In the genomic region with DNA sequence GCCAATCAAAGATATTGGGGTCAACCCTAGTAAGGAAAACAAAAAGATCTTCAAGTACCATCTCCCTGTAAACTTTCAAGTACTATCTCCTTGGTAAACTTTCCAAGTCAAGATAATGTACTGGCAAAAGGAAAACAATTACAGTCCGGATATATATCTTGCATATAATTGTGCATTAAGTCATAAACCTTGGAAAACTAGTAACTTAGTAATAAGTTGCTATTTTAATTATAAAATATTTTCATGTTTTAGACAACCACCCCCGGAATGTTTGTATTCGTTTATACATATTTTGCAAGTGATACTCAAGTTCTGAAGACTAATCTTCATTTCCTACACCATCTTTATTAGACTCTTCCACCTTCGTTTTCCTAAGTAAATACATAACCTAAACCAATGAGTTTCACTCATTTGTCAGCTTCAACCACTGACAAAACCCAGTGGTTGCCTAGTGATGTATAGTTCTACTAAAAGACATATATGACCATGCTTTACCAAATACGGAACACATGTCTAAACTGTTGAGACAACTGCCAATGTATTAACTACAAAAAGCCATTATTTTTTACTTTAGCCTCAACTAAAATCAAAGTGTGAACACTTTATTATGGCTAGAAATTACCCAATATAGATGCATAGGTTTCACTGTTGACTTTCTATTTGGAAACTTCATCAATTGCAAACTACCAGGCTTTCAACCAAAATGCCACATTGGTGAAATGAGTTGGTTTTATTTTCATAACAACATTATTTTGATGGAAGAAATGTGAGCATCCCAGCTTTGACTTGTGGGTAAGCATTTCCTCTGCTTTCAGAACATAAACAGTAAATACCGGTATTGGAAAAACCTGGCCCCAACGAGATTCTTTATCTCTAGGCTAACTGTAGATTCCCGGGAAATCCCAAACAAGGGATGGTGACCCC, we compare ENCODE assay signal across 8 cellular contexts. TPM values are rescaled to one million over a fixed set of nuclear protein-coding genes. Genes with fewer than 3 reads are reported as not detected.
A peak's percentile ranks its signal among the peaks of the same experiment; 100 is the strongest.
DNase-seq lines count a peak whose midpoint lies in the region; ATAC-seq, FAIRE-seq and TF ChIP-seq lines count a peak whose summit lies in the region.

No MANE protein-coding gene starts in this region.

- H3K9me3 ChIP-seq in kidney (ENCODE audit: control insufficient read depth in 1 of 2, low read length in 2 of 2) (no peaks in the 10 kb centered on the region), suprapubic skin (no peaks in the 10 kb centered on the region)

- H3K4me3 Mint-ChIP-seq in T-helper 1 cell treated with Interleukin-12 subunit alpha and Interleukin-12 subunit beta and Interleukin-4 antibody, amounts not matched to agents 30 μg/mL and 1 μg/mL, for 36 hours, result peak overlapping the region; percentile 96
- H3K4me3 Mint-ChIP-seq in activated T-helper 2 cell treated with anti-CD3 and anti-CD28 coated beads, Interferon-gamma antibody, Interleukin-2, Interleukin-4, amounts not matched to agents 10 μg/mL and 5 μg/mL and 100 μg/mL, durations not matched to agents 14 hours and 24 hours and 36 hours (ENCODE audit: low read depth), result peak overlapping the region; percentile 95

- H3K9me3 Mint-ChIP-seq in T-helper 1 cell treated with Interleukin-12 subunit alpha and Interleukin-12 subunit beta and Interleukin-4 antibody, amounts not matched to agents 30 μg/mL and 1 μg/mL, for 36 hours, result peaks cover under 1% of the 10 kb centered on the region
- no peaks in the 10 kb centered on the region for H3K9me3 Mint-ChIP-seq in activated T-helper 2 cell treated with anti-CD3 and anti-CD28 coated beads, Interferon-gamma antibody, Interleukin-2, Interleukin-4, amounts not matched to agents 10 μg/mL and 5 μg/mL and 100 μg/mL, durations not matched to agents 14 hours and 24 hours and 36 hours

- H3K27me3 ChIP-seq in suprapubic skin, result peaks cover 20% of the 10 kb centered on the region

- TF ChIP-seq EP300 in suprapubic skin (IDR thresholded peaks at IDR 0.05), result no peak

- intact Hi-C loops in activated T-helper 2 cell treated with anti-CD3 and anti-CD28 coated beads, Interferon-gamma antibody, Interleukin-2, Interleukin-4, amounts not matched to agents 10 μg/mL and 5 μg/mL and 100 μg/mL, durations not matched to agents 14 hours and 24 hours and 36 hours (cut with micrococcal nuclease), result loop anchor here (1.0 to 10.0 kb wide), 4 partner anchors 10 to 986 kb away; a partner anchor contains a TSS
- intact Hi-C loops in kidney (cut with DNase I), result no loop called here

- no peaks in the 10 kb centered on the region for H3K4me1 ChIP-seq in kidney (ENCODE audit: control insufficient read depth in 1 of 2, insufficient read depth in 1 of 2, low read depth in 1 of 2, low read length in 2 of 2)
- peaks cover 24% of the 10 kb centered on the region for H3K4me1 ChIP-seq in suprapubic skin

- ATAC-seq in HG03565 (IDR thresholded peaks at IDR 0.05; ENCODE audit: unreplicated experiment), result no peak

- WGBS in suprapubic skin, result 44% methylated on average over 8 of the region's 8 CpGs

- H3K27me3 Mint-ChIP-seq in T-helper 1 cell treated with Interleukin-12 subunit alpha and Interleukin-12 subunit beta and Interleukin-4 antibody, amounts not matched to agents 30 μg/mL and 1 μg/mL, for 36 hours (ENCODE audit: low read depth), result peaks cover 42% of the 10 kb centered on the region
- peaks cover 27% of the 10 kb centered on the region for H3K27me3 Mint-ChIP-seq in activated T-helper 2 cell treated with anti-CD3 and anti-CD28 coated beads, Interferon-gamma antibody, Interleukin-2, Interleukin-4, amounts not matched to agents 10 μg/mL and 5 μg/mL and 100 μg/mL, durations not matched to agents 14 hours and 24 hours and 36 hours (ENCODE audit: low read depth)

- H3K27ac Mint-ChIP-seq in T-helper 1 cell treated with Interleukin-12 subunit alpha and Interleukin-12 subunit beta and Interleukin-4 antibody, amounts not matched to agents 30 μg/mL and 1 μg/mL, for 36 hours, result peak overlapping the region; percentile 94
- H3K27ac Mint-ChIP-seq in activated T-helper 2 cell treated with anti-CD3 and anti-CD28 coated beads, Interferon-gamma antibody, Interleukin-2, Interleukin-4, amounts not matched to agents 10 μg/mL and 5 μg/mL and 100 μg/mL, durations not matched to agents 14 hours and 24 hours and 36 hours, result peak overlapping the region; percentile 99

- no peak for DNase-seq in T-helper 1 cell
- DNase-seq in activated T-helper 2 cell treated with anti-CD3 and anti-CD28 coated beads, Interferon-gamma antibody, Interleukin-2, Interleukin-4, amounts not matched to agents 10 μg/mL and 5 μg/mL and 100 μg/mL, durations not matched to agents 14 hours and 24 hours and 36 hours (ENCODE audit: low spot score), result no peak
- DNase-seq in kidney, result no peak
- DNase-seq in suprapubic skin (ENCODE audit: low spot score in 2 of 2), result no peak
- DNase-seq in kidney tubule cell (ENCODE audit: low spot score), result no peak
- DNase-seq in GM13976 (ENCODE audit: low spot score), result no peak

- peak overlapping the region in 1 of 2 donors; percentile 47 for H3K9ac ChIP-seq in kidney (ENCODE audit: low read length in 2 of 2)

- in situ Hi-C loops in GM13976 (cut with MboI; ENCODE audit: low sequenced_read_pairs, unreplicated experiment), result no loop called here

- peaks cover 3% of the 10 kb centered on the region for H3K36me3 Mint-ChIP-seq in T-helper 1 cell treated with Interleukin-12 subunit alpha and Interleukin-12 subunit beta and Interleukin-4 antibody, amounts not matched to agents 30 μg/mL and 1 μg/mL, for 36 hours (ENCODE audit: low read depth)
- peaks cover 3% of the 10 kb centered on the region for H3K36me3 Mint-ChIP-seq in activated T-helper 2 cell treated with anti-CD3 and anti-CD28 coated beads, Interferon-gamma antibody, Interleukin-2, Interleukin-4, amounts not matched to agents 10 μg/mL and 5 μg/mL and 100 μg/mL, durations not matched to agents 14 hours and 24 hours and 36 hours (ENCODE audit: low read depth)

- no peak for FAIRE-seq in kidney (lab: Jason Lieb, UNC)

- no peak for TF ChIP-seq CTCF in kidney (IDR thresholded peaks at IDR 0.05; ENCODE audit: borderline replicate concordance, extremely low read depth, insufficient read depth)
- TF ChIP-seq CTCF in suprapubic skin (IDR thresholded peaks at IDR 0.05), result no peak
- no peak for TF ChIP-seq CTCF in GM13976 (IDR thresholded peaks at IDR 0.05; ENCODE audit: borderline replicate concordance, control extremely low read depth, extremely low read depth, insufficient read depth, missing control alignments)

- H3K4me1 Mint-ChIP-seq in T-helper 1 cell treated with Interleukin-12 subunit alpha and Interleukin-12 subunit beta and Interleukin-4 antibody, amounts not matched to agents 30 μg/mL and 1 μg/mL, for 36 hours (ENCODE audit: low read depth), result peaks cover 21% of the 10 kb centered on the region
- peaks cover 18% of the 10 kb centered on the region for H3K4me1 Mint-ChIP-seq in activated T-helper 2 cell treated with anti-CD3 and anti-CD28 coated beads, Interferon-gamma antibody, Interleukin-2, Interleukin-4, amounts not matched to agents 10 μg/mL and 5 μg/mL and 100 μg/mL, durations not matched to agents 14 hours and 24 hours and 36 hours (ENCODE audit: low read depth)

- H3K36me3 ChIP-seq in kidney (ENCODE audit: control insufficient read depth in 1 of 2, insufficient read depth in 2 of 2, low read length in 2 of 2), result no peaks in the 10 kb centered on the region
- H3K36me3 ChIP-seq in suprapubic skin, result no peaks in the 10 kb centered on the region

- H3K27ac ChIP-seq in kidney (ENCODE audit: low read depth in 2 of 2, low read length in 2 of 2) (peak overlapping the region; percentile 90 to 91), suprapubic skin (peak overlapping the region; percentile 98)

- H3K4me3 ChIP-seq in kidney (ENCODE audit: low read length in 2 of 2), result peak overlapping the region; percentile 56 to 67
- H3K4me3 ChIP-seq in suprapubic skin, result peak overlapping the region; percentile 92

- no peak for TF ChIP-seq POLR2A in suprapubic skin (IDR thresholded peaks at IDR 0.05)

RNA-seq across cellular contexts. Expression of a gene that starts 1.6 kb away (rescaled TPM):
- 35.3 and 39.3 TPM in 2 replicates for total RNA-seq in activated T-helper 2 cell treated with anti-CD3 and anti-CD28 coated beads, Interferon-gamma antibody, Interleukin-2, Interleukin-4, amounts not matched to agents 10 μg/mL and 5 μg/mL and 100 μg/mL, durations not matched to agents 14 hours and 24 hours and 36 hours
- total RNA-seq in kidney, result 81.6 TPM
- 9.5 TPM for polyA plus RNA-seq in kidney (ENCODE audit: insufficient read depth, low read depth, low replicate concordance)
- total RNA-seq in suprapubic skin, result 10 to 100 TPM in 2 of 4 donors, 1 to 10 TPM in 2; 3.8 to 31.7 (median 8.6) TPM
